ENCODE assay signal across 1 cellular context in the genomic region with DNA sequence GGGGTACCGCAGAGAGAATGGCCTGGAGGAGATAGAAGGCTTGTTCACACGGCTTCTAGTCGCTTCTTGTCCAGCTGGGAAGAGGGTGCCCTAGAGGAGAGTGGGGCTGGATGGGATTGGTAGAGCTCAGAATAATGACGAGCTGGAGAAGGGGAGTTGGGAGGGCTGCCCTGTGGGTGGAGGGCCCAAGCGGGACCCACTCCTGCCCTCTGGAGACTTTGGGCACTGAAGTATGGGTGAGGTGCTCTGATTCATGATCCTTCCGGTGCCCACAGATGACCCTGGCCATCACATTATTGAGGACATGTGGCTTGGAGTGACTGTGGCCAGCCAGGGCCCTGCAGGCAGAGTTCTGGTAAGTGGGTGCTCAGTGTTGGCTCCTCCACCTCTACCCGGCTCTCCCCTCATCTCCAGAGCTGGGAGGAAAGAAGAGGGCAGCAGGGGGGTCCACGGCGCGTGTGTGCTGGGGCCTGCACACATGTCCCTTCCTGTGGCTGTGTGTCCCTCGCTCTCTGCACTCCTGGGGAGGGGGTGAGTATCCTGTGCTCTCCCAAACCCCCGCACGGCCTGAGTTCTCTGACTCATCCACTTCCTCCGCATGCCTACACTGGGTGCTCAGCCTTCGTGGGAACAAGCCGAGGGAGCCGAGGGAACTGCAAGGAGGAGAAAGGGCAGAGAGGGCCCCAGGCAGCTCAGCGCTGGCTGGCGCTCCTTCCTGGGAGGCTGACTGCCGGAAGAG.
TF ChIP-seq lines count a peak whose summit lies in the region.

No MANE protein-coding gene starts in this region.

TF ChIP-seq in IMR-90, 13 proteins besides CTCF, POLR2A, EP300 and RAD21:
- TF ChIP-seq NFE2L2 (IDR thresholded peaks at IDR 0.05; ENCODE audit: low read depth, low read length) (no peak), FOS (IDR thresholded peaks at IDR 0.05; ENCODE audit: low read depth, low read length) (peak; percentile 96), MAZ (IDR thresholded peaks at IDR 0.05; ENCODE audit: borderline replicate concordance, low read depth, low read length) (peak; percentile 91; the same call in 1 of the 2 replicates), RCOR1 (IDR thresholded peaks at IDR 0.05; ENCODE audit: insufficient replicate concordance, low read length) (no peak), SMC3 (IDR thresholded peaks at IDR 0.05; ENCODE audit: low read depth, low read length) (no peak; the same call in 1 of the 2 replicates), RFX5 (IDR thresholded peaks at IDR 0.05; ENCODE audit: low read depth, low read length) (no peak), MAFK (IDR thresholded peaks at IDR 0.05; ENCODE audit: low read depth, low read length) (no peak), BHLHE40 (IDR thresholded peaks at IDR 0.05; ENCODE audit: low read depth, low read length) (peak; percentile 37; the same call in 1 of the 2 replicates), MXI1 (IDR thresholded peaks at IDR 0.05; ENCODE audit: borderline replicate concordance, low read depth, low read length) (no peak), CHD1 (IDR thresholded peaks at IDR 0.05; ENCODE audit: low read depth, low read length) (no peak), CEBPB (IDR thresholded peaks at IDR 0.05; ENCODE audit: low read depth, low read length) (no peak)
- TF ChIP-seq, protein P1, sequence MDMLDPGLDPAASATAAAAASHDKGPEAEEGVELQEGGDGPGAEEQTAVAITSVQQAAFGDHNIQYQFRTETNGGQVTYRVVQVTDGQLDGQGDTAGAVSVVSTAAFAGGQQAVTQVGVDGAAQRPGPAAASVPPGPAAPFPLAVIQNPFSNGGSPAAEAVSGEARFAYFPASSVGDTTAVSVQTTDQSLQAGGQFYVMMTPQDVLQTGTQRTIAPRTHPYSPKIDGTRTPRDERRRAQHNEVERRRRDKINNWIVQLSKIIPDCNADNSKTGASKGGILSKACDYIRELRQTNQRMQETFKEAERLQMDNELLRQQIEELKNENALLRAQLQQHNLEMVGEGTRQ (IDR thresholded peaks at IDR 0.05; ENCODE audit: low read depth, low read length), result 0 out of 2 replicates have a peak, but pooled peaks have one; percentile 2
- TF ChIP-seq, protein P2, sequence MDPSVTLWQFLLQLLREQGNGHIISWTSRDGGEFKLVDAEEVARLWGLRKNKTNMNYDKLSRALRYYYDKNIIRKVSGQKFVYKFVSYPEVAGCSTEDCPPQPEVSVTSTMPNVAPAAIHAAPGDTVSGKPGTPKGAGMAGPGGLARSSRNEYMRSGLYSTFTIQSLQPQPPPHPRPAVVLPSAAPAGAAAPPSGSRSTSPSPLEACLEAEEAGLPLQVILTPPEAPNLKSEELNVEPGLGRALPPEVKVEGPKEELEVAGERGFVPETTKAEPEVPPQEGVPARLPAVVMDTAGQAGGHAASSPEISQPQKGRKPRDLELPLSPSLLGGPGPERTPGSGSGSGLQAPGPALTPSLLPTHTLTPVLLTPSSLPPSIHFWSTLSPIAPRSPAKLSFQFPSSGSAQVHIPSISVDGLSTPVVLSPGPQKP (IDR thresholded peaks at IDR 0.05; ENCODE audit: borderline replicate concordance, low read depth, low read length), result no peak
